ENCODE assay signal across 8 cellular contexts in the genomic region with DNA sequence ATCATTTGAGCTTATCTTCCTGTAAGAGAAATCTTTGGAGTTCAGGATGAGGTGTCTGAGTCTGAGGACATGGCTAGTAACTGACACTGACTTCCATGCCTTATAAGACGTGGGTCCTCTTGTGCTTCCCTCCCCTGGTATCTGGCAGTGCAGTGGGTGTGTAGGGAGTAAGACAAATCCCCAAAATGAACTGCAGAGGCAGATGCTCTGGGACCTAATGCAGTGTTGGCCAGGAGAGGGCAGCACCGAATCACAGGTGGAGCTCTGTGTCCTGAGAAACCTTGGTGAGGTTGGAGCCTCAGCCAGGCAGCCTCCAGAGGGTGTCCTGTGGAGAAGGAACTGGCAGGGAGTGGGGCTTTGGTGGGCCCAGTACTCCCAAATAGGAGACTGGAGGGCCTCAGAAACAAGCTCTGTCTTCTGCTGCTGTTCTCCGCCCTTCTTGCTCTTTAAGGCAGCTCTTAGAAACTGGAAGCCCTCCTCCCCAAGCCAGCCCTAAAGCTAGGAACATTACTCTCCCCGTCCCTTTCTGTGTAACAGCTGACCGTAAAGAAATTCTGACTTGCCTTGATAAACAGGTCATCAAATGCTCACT.
DNase-seq lines count a peak whose midpoint lies in the region; ATAC-seq, FAIRE-seq and TF ChIP-seq lines count a peak whose summit lies in the region.
"Not testable (repeated sequence)": the region's sequence is repeated elsewhere in the genome, so short reads cannot be mapped to it uniquely, and the experiment has no call there.

No MANE protein-coding gene starts in this region.

- peak; percentile 93 for FAIRE-seq in HepG2 (lab: Jason Lieb, UNC)

- not testable (repeated sequence) for H3K4me2 ChIP-seq in PC-9; HepG2 (ENCODE audit: low read depth, low read length)

- H3K4me1 Mint-ChIP-seq in chondrocyte (ENCODE audit: low read depth); type B pancreatic cell (ENCODE audit: unreplicated experiment): not testable (repeated sequence)

- in situ Hi-C loops in HepG2 (cut with HindIII; ENCODE audit: extremely low pct_ligation_motif_present, low pct_unique_long_range_greater_than_20kb): not testable (repeated sequence)

- CTCF ChIA-PET in PC-9 (lab: Charles Lee); HepG2 (lab: Yijun Ruan, JAX; ENCODE audit: low intra/inter-chr PET ratio, low total read pairs): not testable (repeated sequence)

- intact Hi-C loops in PC-9 (cut with micrococcal nuclease; ENCODE audit: unreplicated experiment); HepG2 (cut with micrococcal nuclease; ENCODE audit: unreplicated experiment): not testable (repeated sequence)

- H3K4me3 Mint-ChIP-seq in chondrocyte (ENCODE audit: unreplicated experiment); type B pancreatic cell: not testable (repeated sequence)

- not testable (repeated sequence) for H3K79me2 ChIP-seq in PC-9 (ENCODE audit: low read depth); HepG2 (ENCODE audit: insufficient read depth, low read length)

- not testable (repeated sequence) for H4K20me1 ChIP-seq in PC-9 (ENCODE audit: insufficient read depth); HepG2 (ENCODE audit: insufficient read depth, low read length)

- H3K27me3 Mint-ChIP-seq in chondrocyte (ENCODE audit: low read depth): peaks cover 13% of the 10 kb centered on the region
- not testable (repeated sequence) for H3K27me3 Mint-ChIP-seq in type B pancreatic cell

- TF ChIP-seq POLR2A in HepG2 (IDR thresholded peaks at IDR 0.05; ENCODE audit: insufficient read depth in 1 of 2, low read depth in 2 of 2, low read length in 2 of 2): not testable (repeated sequence)

- not testable (repeated sequence) for H3K9ac ChIP-seq in HepG2 (ENCODE audit: insufficient read depth, low read depth, low read length)

- not testable (repeated sequence) for TF ChIP-seq RAD21 in HepG2 (CRISPR knock-in tag; IDR thresholded peaks at IDR 0.05)

- not testable (repeated sequence) for H3F3A ChIP-seq in PC-9 (ENCODE audit: insufficient read depth, low read depth)

- POLR2A ChIA-PET in PC-9 (lab: Charles Lee; ENCODE audit: unreplicated experiment); HepG2 (lab: Yijun Ruan, JAX): not testable (repeated sequence)

- H2AFZ ChIP-seq in PC-9; HepG2 (ENCODE audit: low read length): not testable (repeated sequence)

- not testable (repeated sequence) for DNase-seq in PC-9; chondrocyte (ENCODE audit: low spot score); HepG2 (ENCODE audit: low spot score); type B pancreatic cell (ENCODE audit: extremely low spot score, unreplicated experiment)

- not testable (repeated sequence) for BruUV-seq in PC-9 (replicated peaks; lab: Mats Ljungman, UMichigan); HepG2 (replicated peaks; lab: Mats Ljungman, UMichigan)

- H3K36me3 ChIP-seq in PC-9 (ENCODE audit: low read depth); HepG2 (replicated peaks in 1 of 2; ENCODE audit: control insufficient read depth in 1 of 2, insufficient read depth in 2 of 2, low read length in 2 of 2): not testable (repeated sequence)

- not testable (repeated sequence) for H3K4me1 ChIP-seq in PC-9 (replicated peaks; ENCODE audit: insufficient read depth); HepG2 (ENCODE audit: insufficient read depth, low read length)

- TF ChIP-seq EP300 in HepG2 (IDR thresholded peaks at IDR 0.05; ENCODE audit: low read depth in 2 of 2, low read length in 2 of 2); HepG2 (CRISPR knock-in tag; IDR thresholded peaks at IDR 0.05; ENCODE audit: borderline replicate concordance): not testable (repeated sequence)

- TF ChIP-seq CTCF in GM12874 (IDR thresholded peaks at IDR 0.05; ENCODE audit: insufficient read depth, low read depth, low read length) (0 out of 2 replicates have a peak, but pooled peaks have one; percentile 8), PC-9 (conservative IDR thresholded peaks at IDR 0.05) (peak; percentile 41; the same call in 1 of the 2 replicates), chondrocyte (IDR thresholded peaks at IDR 0.05) (peak; percentile 55), type B pancreatic cell (conservative IDR thresholded peaks at IDR 0.05) (peak; percentile 45)
- TF ChIP-seq CTCF in HepG2 (CRISPR knock-in tag; IDR thresholded peaks at IDR 0.05): not testable (repeated sequence)

- H3K9me3 ChIP-seq in PC-9 (ENCODE audit: insufficient read depth, low read depth); HepG2 (ENCODE audit: low read length): not testable (repeated sequence)

- not testable (repeated sequence) for H3K9me3 Mint-ChIP-seq in chondrocyte (ENCODE audit: low read depth); type B pancreatic cell

- H3K9me2 ChIP-seq in PC-9 (ENCODE audit: insufficient read depth): not testable (repeated sequence)

- not testable (repeated sequence) for H3K27ac Mint-ChIP-seq in chondrocyte (ENCODE audit: unreplicated experiment); type B pancreatic cell

- ATAC-seq in GM19463 (IDR thresholded peaks at IDR 0.05; ENCODE audit: unreplicated experiment): peak; percentile 58
- peak; percentile 52 for ATAC-seq in HG02571 (IDR thresholded peaks at IDR 0.05; ENCODE audit: unreplicated experiment)
- peak; percentile 66 for ATAC-seq in HG03175 (IDR thresholded peaks at IDR 0.05; ENCODE audit: unreplicated experiment)
- peak; percentile 98 for ATAC-seq in HepG2

- H3K36me3 Mint-ChIP-seq in chondrocyte (ENCODE audit: low read depth); type B pancreatic cell: not testable (repeated sequence)

- H3K4me3 ChIP-seq in PC-9; HepG2 (replicated peaks in 1 of 3; ENCODE audit: insufficient read depth in 1 of 3, low read depth in 2 of 3, low read length in 3 of 3): not testable (repeated sequence)

- not testable (repeated sequence) for H3K27ac ChIP-seq in PC-9; HepG2 (ENCODE audit: extremely low read length, insufficient read depth, low read length)

- not testable (repeated sequence) for H3K27me3 ChIP-seq in PC-9 (ENCODE audit: insufficient read depth, low read depth); HepG2 (ENCODE audit: control insufficient read depth in 1 of 2, insufficient read depth in 2 of 2, low read length in 2 of 2)

- 19% methylated on average over 3 of the region's 5 CpGs for WGBS in HepG2 (ENCODE audit: low lambda C conversion rate)
